In genomic region chr1:230120949-230121381, GRCh38 we compare ENCODE assay signal across 8 cellular contexts. TPM values are rescaled to one million over a fixed set of nuclear protein-coding genes. Genes with fewer than 3 reads are reported as not detected.
A peak's percentile ranks its signal among the peaks of the same experiment; 100 is the strongest.
DNase-seq lines count a peak whose midpoint lies in the region; ATAC-seq and TF ChIP-seq lines count a peak whose summit lies in the region.

No MANE protein-coding gene starts in this region.

- H3K4me3 ChIP-seq in breast epithelium, result no peak overlapping the region
- H3K4me3 ChIP-seq in right atrium auricular region, result no peak overlapping the region
- H3K4me3 ChIP-seq in uterus, result no peak overlapping the region

- CTCF ChIA-PET in MCF 10A (lab: Yijun Ruan, JAX), result interaction anchor here (0.6 to 1.2 kb wide), 7 partner anchors 55 to 1158 kb away, joined by 3 to 4 read pairs (median 4); no protein-coding TSS in a partner anchor
- CTCF ChIA-PET in T-cell (lab: Charles Lee), result no interaction called here

- in situ Hi-C loops in SK-MEL-5 (cut with HindIII; ENCODE audit: low pct_unique_long_range_greater_than_20kb, low sequenced_read_pairs), result no loop called here

- peak overlapping the region; percentile 87 for H3K27ac Mint-ChIP-seq in MCF 10A (ENCODE audit: low read depth, unreplicated experiment)
- H3K27ac Mint-ChIP-seq in T-cell, result no peak overlapping the region

- peaks cover 54% of the 10 kb centered on the region for H3K4me1 Mint-ChIP-seq in MCF 10A (ENCODE audit: insufficient read depth, unreplicated experiment)
- peaks cover 51 to 72% (median 58%) of the 10 kb centered on the region in 3 donors for H3K4me1 Mint-ChIP-seq in T-cell

- no peaks in the 10 kb centered on the region for H3K9me3 ChIP-seq in breast epithelium
- no peaks in the 10 kb centered on the region for H3K9me3 ChIP-seq in right atrium auricular region
- H3K9me3 ChIP-seq in uterus, result no peaks in the 10 kb centered on the region

- TF ChIP-seq CTCF in MCF 10A (IDR thresholded peaks at IDR 0.05; ENCODE audit: unreplicated experiment), result peak; percentile 74
- peak in 1 of 3 donors; percentile 43 for TF ChIP-seq CTCF in breast epithelium (IDR thresholded peaks at IDR 0.05)
- peak in 1 of 2 donors; percentile 59 for TF ChIP-seq CTCF in right atrium auricular region (IDR thresholded peaks at IDR 0.05)
- TF ChIP-seq CTCF in uterus (IDR thresholded peaks at IDR 0.05), result peak in 3 of 4 experiments; percentile 7 to 33 (median 25)

- H3K27me3 Mint-ChIP-seq in MCF 10A (ENCODE audit: insufficient read depth, unreplicated experiment) (no peaks in the 10 kb centered on the region), T-cell (no peaks in the 10 kb centered on the region)

- H3K27ac ChIP-seq in breast epithelium, result no peak overlapping the region
- H3K27ac ChIP-seq in right atrium auricular region, result peak overlapping the region; percentile 37 to 71
- no peak overlapping the region for H3K27ac ChIP-seq in uterus

- H3K36me3 Mint-ChIP-seq in MCF 10A (ENCODE audit: insufficient read depth, unreplicated experiment) (peaks cover 17% of the 10 kb centered on the region), T-cell (peaks cover 26% of the 10 kb centered on the region)

- H3K9me3 Mint-ChIP-seq in MCF 10A (ENCODE audit: unreplicated experiment), result no peaks in the 10 kb centered on the region
- no peaks in the 10 kb centered on the region for H3K9me3 Mint-ChIP-seq in T-cell

- no peak for ATAC-seq in GM21360 (IDR thresholded peaks at IDR 0.05; ENCODE audit: unreplicated experiment)
- no peak for ATAC-seq in T-cell (replicated peaks in 1 of 4)

- TF ChIP-seq POLR2A in breast epithelium (IDR thresholded peaks at IDR 0.05) (no peak), uterus (IDR thresholded peaks at IDR 0.05) (no peak)

- intact Hi-C loops in MCF 10A (cut with micrococcal nuclease) (no loop called here), breast epithelium (cut with DNase I; ENCODE audit: low total_unique reads) (no loop called here), uterus (cut with DNase I; ENCODE audit: low total_unique reads) (no loop called here)

- H3K27me3 ChIP-seq in breast epithelium (no peaks in the 10 kb centered on the region), right atrium auricular region (no peaks in the 10 kb centered on the region), uterus (no peaks in the 10 kb centered on the region)

- POLR2A ChIA-PET in MCF 10A (lab: Yijun Ruan, JAX), result interaction anchor here (1.7 to 2.7 kb wide), 3 partner anchors 9 to 16 kb away, joined by 6 to 32 read pairs (median 13); no protein-coding TSS in a partner anchor
- POLR2A ChIA-PET in T-cell (lab: Charles Lee), result no interaction called here

- no peaks in the 10 kb centered on the region for H3K4me1 ChIP-seq in breast epithelium
- peaks cover 0 to 48% of the 10 kb centered on the region in 2 donors for H3K4me1 ChIP-seq in right atrium auricular region
- no peaks in the 10 kb centered on the region for H3K4me1 ChIP-seq in uterus

- H3K36me3 ChIP-seq in breast epithelium (no peaks in the 10 kb centered on the region), right atrium auricular region (peaks cover 4% of the 10 kb centered on the region), uterus (no peaks in the 10 kb centered on the region)

- DNase-seq in MCF 10A (ENCODE audit: unreplicated experiment), result peak; percentile 72
- no peak for DNase-seq in breast epithelium (ENCODE audit: low spot score in 2 of 2)
- DNase-seq in SK-MEL-5 (ENCODE audit: low read depth, low spot score), result peak; percentile 72
- DNase-seq in right atrium auricular region (ENCODE audit: low spot score), result no peak
- DNase-seq in uterus, result no peak
- DNase-seq in NCI-H187 (lab: John Stamatoyannopoulos, UW), result no peak
- no peak for DNase-seq in T-cell

- H3K4me3 Mint-ChIP-seq in MCF 10A (ENCODE audit: unreplicated experiment), result no peak overlapping the region
- no peak overlapping the region for H3K4me3 Mint-ChIP-seq in T-cell

- no TSS peak for BruUV-seq in MCF 10A (replicated peaks; lab: Mats Ljungman, UMichigan)

RNA-seq across cellular contexts. Expression of gene GALNT2, which starts 53.9 kb away (rescaled TPM):
- 104 and 114 TPM in 2 replicates for total RNA-seq in MCF 10A (2022)
- 10 to 100 TPM; 27.4 to 53.0 (median 42.6) TPM for total RNA-seq in breast epithelium
- total RNA-seq in SK-MEL-5 (2014; rRNA removed; shearing (Covaris generic)), result 149 and 169 TPM in 2 replicates
- 553 and 669 TPM in 2 replicates for polyA plus RNA-seq in SK-MEL-5 (2015; cell fraction: cytosol; rRNA removed)
- 220 and 255 TPM in 2 replicates for polyA plus RNA-seq in SK-MEL-5 (2015; cell fraction: nucleus; rRNA removed)
- total RNA-seq in right atrium auricular region, result 10 to 100 TPM; 29.9 to 39.5 TPM
- 10 to 100 TPM; 13.6 to 51.6 (median 39.6) TPM for total RNA-seq in uterus
- 10 to 100 TPM; 22.2 to 29.7 (median 23.5) TPM for total RNA-seq in T-cell

Comparison
In these comparisons a context has a peak if more than half of its experiments do, and no peak if none do; other contexts are left out.
1. DNase-seq: peak in MCF 10A (single experiment) and SK-MEL-5 (single experiment); none in breast epithelium (0 of 2), right atrium auricular region (single experiment), uterus (0 of 2), NCI-H187 (0 of 2) and T-cell (0 of 34).
2. H3K27ac ChIP-seq: peak in right atrium auricular region (2 of 2); none in breast epithelium (0 of 2) and uterus (0 of 2).